In the genomic region with DNA sequence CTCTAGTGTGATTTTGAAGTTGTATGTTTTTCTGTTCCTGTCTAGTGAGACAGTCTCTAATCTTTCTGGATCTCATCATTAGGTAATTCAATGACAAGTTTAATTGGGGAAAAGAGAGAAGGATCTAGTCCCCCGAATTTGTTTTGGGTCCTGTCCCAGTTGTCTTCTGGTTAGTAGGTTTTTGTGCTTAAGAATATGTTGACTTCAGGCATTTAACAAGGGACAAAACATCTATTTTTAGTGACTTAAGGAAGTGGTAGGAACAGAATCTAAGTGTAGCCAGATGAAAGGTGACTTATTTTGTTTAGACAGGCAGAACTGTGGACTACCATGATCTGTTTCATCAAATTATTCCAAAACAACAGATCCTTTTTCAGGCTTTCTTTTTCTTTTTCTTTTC, we compare ENCODE assay signal across 16 cellular contexts. TPM values are rescaled to one million over a fixed set of nuclear protein-coding genes. Genes with fewer than 3 reads are reported as not detected.
A peak's percentile ranks its signal among the peaks of the same experiment; 100 is the strongest.
DNase-seq lines count a peak whose midpoint lies in the region; ATAC-seq and TF ChIP-seq lines count a peak whose summit lies in the region.
"Had no signal": no experiment of that assay in that cellular context is flagged by ENCODE, and none has a peak within 500 bp of the region (broad histone marks: within the 10 kb centered on the region; RNA-seq: fewer than 3 reads in every experiment).

No MANE protein-coding gene starts in this region.

- H3K27me3 Mint-ChIP-seq in activated naive CD4-positive, alpha-beta T cell treated with anti-CD3 and anti-CD28 coated beads, Interleukin-2, amount 50 U/mL, for 24 hours = no peaks in the 10 kb centered on the region
- peaks cover 17% of the 10 kb centered on the region for H3K27me3 Mint-ChIP-seq in endothelial cell (ENCODE audit: unreplicated experiment)
- H3K27me3 Mint-ChIP-seq in stimulated activated memory B cell treated with anti-CD40 and anti-IgM and Interleukin-4, amounts not matched to agents 10 μg/mL and 1 μg/mL and 100 μg/mL, for 72 hours = no peaks in the 10 kb centered on the region

- CTCF ChIA-PET in PC-3 (lab: Charles Lee) = no interaction called here
- CTCF ChIA-PET in RWPE1 (lab: Yijun Ruan, JAX) = no interaction called here

- peaks cover 33% of the 10 kb centered on the region for H3K36me3 ChIP-seq in PC-3 (ENCODE audit: low read depth, low read length)

- ATAC-seq in PC-3 (no peak), HG02798 (IDR thresholded peaks at IDR 0.05; ENCODE audit: poor library complexity, unreplicated experiment) (no peak)
- ATAC-seq in stimulated activated memory B cell treated with anti-CD40 and anti-IgM and Interleukin-4, amounts not matched to agents 10 μg/mL and 1 μg/mL and 100 μg/mL, for 72 hours = no peak
- ATAC-seq: HCT116, heart left ventricle, left colon had no signal

- H3K4me3 ChIP-seq in PC-3 (ENCODE audit: low read length) = peak overlapping the region; percentile 98

- no peaks in the 10 kb centered on the region for H3K9me3 Mint-ChIP-seq in activated naive CD4-positive, alpha-beta T cell treated with anti-CD3 and anti-CD28 coated beads, Interleukin-2, amount 50 U/mL, for 24 hours
- H3K9me3 Mint-ChIP-seq in endothelial cell (ENCODE audit: unreplicated experiment) = no peaks in the 10 kb centered on the region
- H3K9me3 Mint-ChIP-seq in stimulated activated memory B cell treated with anti-CD40 and anti-IgM and Interleukin-4, amounts not matched to agents 10 μg/mL and 1 μg/mL and 100 μg/mL, for 72 hours = no peaks in the 10 kb centered on the region

- H3K36me3 Mint-ChIP-seq in activated naive CD4-positive, alpha-beta T cell treated with anti-CD3 and anti-CD28 coated beads, Interleukin-2, amount 50 U/mL, for 24 hours = peaks cover 22% of the 10 kb centered on the region
- H3K36me3 Mint-ChIP-seq in endothelial cell (ENCODE audit: low read depth, unreplicated experiment) = peaks cover 22% of the 10 kb centered on the region
- H3K36me3 Mint-ChIP-seq in stimulated activated memory B cell treated with anti-CD40 and anti-IgM and Interleukin-4, amounts not matched to agents 10 μg/mL and 1 μg/mL and 100 μg/mL, for 72 hours = peaks cover 39% of the 10 kb centered on the region

- no peaks in the 10 kb centered on the region for H3K9me2 ChIP-seq in PC-3 (replicated peaks; ENCODE audit: low read length)

- no TSS peak for BruUV-seq in PC-3 (replicated peaks; lab: Mats Ljungman, UMichigan)

- peak overlapping the region; percentile 41 for H3K27ac Mint-ChIP-seq in activated naive CD4-positive, alpha-beta T cell treated with anti-CD3 and anti-CD28 coated beads, Interleukin-2, amount 50 U/mL, for 24 hours
- peak overlapping the region; percentile 28 for H3K27ac Mint-ChIP-seq in endothelial cell (ENCODE audit: unreplicated experiment)
- no peak overlapping the region for H3K27ac Mint-ChIP-seq in stimulated activated memory B cell treated with anti-CD40 and anti-IgM and Interleukin-4, amounts not matched to agents 10 μg/mL and 1 μg/mL and 100 μg/mL, for 72 hours

- no peaks in the 10 kb centered on the region for H3K27me3 ChIP-seq in PC-3 (ENCODE audit: low read length)
- H3K27me3 ChIP-seq: ascending aorta, heart left ventricle had no signal

- H2AFZ ChIP-seq in PC-3 (ENCODE audit: low read length) = no peak overlapping the region

- peaks cover 71% of the 10 kb centered on the region for H3K79me2 ChIP-seq in PC-3 (ENCODE audit: low read length)

- H3K9me3 ChIP-seq in PC-3 (ENCODE audit: low read length) = no peaks in the 10 kb centered on the region
- H3K9me3 ChIP-seq: ascending aorta, heart left ventricle had no signal

- H3K4me1 Mint-ChIP-seq in activated naive CD4-positive, alpha-beta T cell treated with anti-CD3 and anti-CD28 coated beads, Interleukin-2, amount 50 U/mL, for 24 hours = peaks cover 76% of the 10 kb centered on the region
- H3K4me1 Mint-ChIP-seq in endothelial cell (ENCODE audit: unreplicated experiment) = peaks cover 45% of the 10 kb centered on the region
- H3K4me1 Mint-ChIP-seq in stimulated activated memory B cell treated with anti-CD40 and anti-IgM and Interleukin-4, amounts not matched to agents 10 μg/mL and 1 μg/mL and 100 μg/mL, for 72 hours = peaks cover 60% of the 10 kb centered on the region

- H3K9ac ChIP-seq in PC-3 (ENCODE audit: low read length) = 0 out of 2 replicates have a peak overlapping the region, but pooled peaks have one; percentile 99

- H3F3A ChIP-seq in PC-3 (ENCODE audit: low read length, unreplicated experiment) = no peaks in the 10 kb centered on the region

- H3K4me2 ChIP-seq in PC-3 (ENCODE audit: low read length) = peak overlapping the region; percentile 91

- intact Hi-C loops in PC-3 (cut with micrococcal nuclease) = loop anchor here (5.0 kb wide), 1 partner anchor 48 kb away; no protein-coding TSS in a partner anchor

- no peak for DNase-seq in activated naive CD4-positive, alpha-beta T cell (lab: John Stamatoyannopoulos, UW)
- DNase-seq in PC-3 (no peak), endothelial cell (ENCODE audit: low spot score) (no peak), RWPE1 (ENCODE audit: low spot score) (no peak)
- DNase-seq in central memory CD4-positive, alpha-beta T cell = no peak
- DNase-seq: activated CD4-positive, alpha-beta T cell treated with anti-CD3 and anti-CD28 coated beads, Interleukin-2, amount 50 U/mL, for 4 hours; EL; heart left ventricle; left colon; NCI-H2081 treated with DMSO at 0.1 percent for 48 hours; occipital lobe had no signal

- peaks cover 47% of the 10 kb centered on the region for H3K4me1 ChIP-seq in PC-3 (ENCODE audit: insufficient read depth, low read length)

- peak overlapping the region; percentile 73 for H3K4me3 Mint-ChIP-seq in activated naive CD4-positive, alpha-beta T cell treated with anti-CD3 and anti-CD28 coated beads, Interleukin-2, amount 50 U/mL, for 24 hours
- H3K4me3 Mint-ChIP-seq in endothelial cell (ENCODE audit: unreplicated experiment) = peak overlapping the region; percentile 54
- H3K4me3 Mint-ChIP-seq in stimulated activated memory B cell treated with anti-CD40 and anti-IgM and Interleukin-4, amounts not matched to agents 10 μg/mL and 1 μg/mL and 100 μg/mL, for 72 hours = peak overlapping the region; percentile 21

- POLR2A ChIA-PET in PC-3 (lab: Charles Lee; ENCODE audit: unreplicated experiment) = no interaction called here
- POLR2A ChIA-PET in RWPE1 (lab: Yijun Ruan, JAX; ENCODE audit: low non-redundant PET) = no interaction called here

- TF ChIP-seq CTCF in PC-3 (conservative IDR thresholded peaks at IDR 0.05; ENCODE audit: low read depth, low read length) (no peak), endothelial cell (IDR thresholded peaks at IDR 0.05; ENCODE audit: unreplicated experiment) (no peak), RWPE1 (conservative IDR thresholded peaks at IDR 0.05; ENCODE audit: low read depth) (no peak)

- no peak overlapping the region for H3K27ac ChIP-seq in PC-3 (ENCODE audit: low read length)
- no peak overlapping the region for H3K27ac ChIP-seq in RWPE1
- H3K27ac ChIP-seq: ascending aorta, heart left ventricle had no signal

- peaks cover 64% of the 10 kb centered on the region for H4K20me1 ChIP-seq in PC-3 (ENCODE audit: low read length)

RNA-seq across cellular contexts. Expression of gene GPATCH2L, which starts 2.2 kb away (rescaled TPM):
- 43.5 and 46.0 TPM in 2 replicates for total RNA-seq in PC-3 (2014; rRNA removed)
- 78.8 TPM for total RNA-seq in endothelial cell (ENCODE audit: unreplicated experiment)

Comparison
In these comparisons a context has a peak if more than half of its experiments do, and no peak if none do; other contexts are left out.
1. H3K4me3 Mint-ChIP-seq: peak in every context shown above with its lines; median percentile 73 in activated naive CD4-positive, alpha-beta T cell treated with anti-CD3 and anti-CD28 coated beads, Interleukin-2, amount 50 U/mL, for 24 hours; 54 in endothelial cell; 21 in stimulated activated memory B cell treated with anti-CD40 and anti-IgM and Interleukin-4, amounts not matched to agents 10 μg/mL and 1 μg/mL and 100 μg/mL, for 72 hours.